27 cellular contexts compared by ENCODE assay signal in the genomic region with DNA sequence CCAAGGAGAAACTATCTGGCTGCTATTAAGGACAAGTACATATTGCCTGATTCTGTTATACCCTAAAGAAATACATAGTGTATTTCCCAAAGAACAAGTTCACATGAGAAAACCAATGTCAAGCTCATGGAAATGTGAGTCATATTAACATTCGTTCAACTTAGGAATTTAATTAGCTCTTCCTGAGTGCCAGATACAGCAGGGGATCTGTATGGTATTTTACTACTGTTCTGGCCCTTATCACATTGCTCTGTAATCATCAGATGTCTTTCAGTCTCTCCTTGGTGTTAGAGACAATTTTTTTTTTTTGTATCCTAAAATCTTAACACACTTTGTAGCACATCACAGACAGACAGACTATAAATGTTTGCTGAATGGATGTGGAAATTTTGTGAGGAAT.
"Had no signal": no experiment of that assay in that cellular context is flagged by ENCODE, and none has a peak within 500 bp of the region (broad histone marks: within the 10 kb centered on the region; RNA-seq: fewer than 3 reads in every experiment).

No MANE protein-coding gene starts in this region.

- DNase-seq: activated B cell treated with CpG ODN at 0.5 μM for 24 hours; activated CD4-positive, alpha-beta T cell treated with anti-CD3 and anti-CD28 coated beads for 48 hours; activated CD4-positive, alpha-beta T cell treated with anti-CD3 and anti-CD28 coated beads, Interleukin-2, amount 50 U/mL, for 1 hour; activated CD4-positive, alpha-beta T cell treated with anti-CD3 and anti-CD28 coated beads, Interleukin-2, amount 50 U/mL, for 48 hours; activated CD8-positive, alpha-beta memory T cell treated with anti-CD3 and anti-CD28 coated beads, Interleukin-2, amount 10 ng/mL, durations not matched to agents 7 days and 5 days; activated CD8-positive, alpha-beta memory T cell treated with anti-CD3 and anti-CD28 coated beads, Interleukin-2, amount 50 U/mL, for 48 hours; activated CD8-positive, alpha-beta T cell treated with anti-CD3 and anti-CD28 coated beads for 36 hours; activated gamma-delta T cell; activated naive CD4-positive, alpha-beta T cell; activated naive CD4-positive, alpha-beta T cell treated with anti-CD3 and anti-CD28 coated beads, Interleukin-2, amount 10 ng/mL, durations not matched to agents 7 days and 5 days; activated naive CD8-positive, alpha-beta T cell treated with anti-CD3 and anti-CD28 coated beads, Interleukin-2, amount 10 ng/mL, durations not matched to agents 7 days and 5 days; activated T-cell treated with anti-CD3 and anti-CD28 coated beads for 4 hours; activated T-cell treated with anti-CD3 and anti-CD28 coated beads, Interleukin-2, amount 50 U/mL, for 24 hours; activated T-cell treated with anti-CD3 and anti-CD28 coated beads, Interleukin-2, amount 50 U/mL, for 72 hours; brain microvascular endothelial cell; cortex of kidney; effector CD8-positive, alpha-beta T cell; erythroblast; foreskin keratinocyte; gastrocnemius medialis; glutamatergic neuron; heart left ventricle; T-cell; T-helper 9 cell; WERI-Rb-1 had no signal

- H3K9me3 ChIP-seq: gastrocnemius medialis had no signal

- H3K36me3 ChIP-seq: ascending aorta, brain microvascular endothelial cell, esophagus muscularis mucosa, gastrocnemius medialis, heart left ventricle, WERI-Rb-1 had no signal

- H3K27ac ChIP-seq: ascending aorta, brain microvascular endothelial cell, esophagus muscularis mucosa, foreskin keratinocyte, gastrocnemius medialis, heart left ventricle, WERI-Rb-1 had no signal

- H3K4me3 ChIP-seq: ascending aorta, esophagus muscularis mucosa, gastrocnemius medialis, heart left ventricle had no signal
